In genomic region chr14:103607039-103607668, GRCh38 we compare ENCODE assay signal across 9 cellular contexts. TPM values are rescaled to one million over a fixed set of nuclear protein-coding genes. Genes with fewer than 3 reads are reported as not detected.
DNase-seq lines count a peak whose midpoint lies in the region; ATAC-seq and TF ChIP-seq lines count a peak whose summit lies in the region.
"Had no signal": no experiment of that assay in that cellular context is flagged by ENCODE, and none has a peak within 500 bp of the region (broad histone marks: within the 10 kb centered on the region; RNA-seq: fewer than 3 reads in every experiment).

No MANE protein-coding gene starts in this region.

- H3K4me1 ChIP-seq in mucosa of rectum (ENCODE audit: control insufficient read depth in 2 of 2, insufficient read depth in 2 of 2, low read length in 2 of 2) (peaks cover 11 to 12% of the 10 kb centered on the region in 2 donors), stomach smooth muscle (ENCODE audit: control insufficient read depth, insufficient read depth, low read length) (peaks cover 17% of the 10 kb centered on the region)

- no peak overlapping the region for H3K9ac ChIP-seq in mucosa of rectum (ENCODE audit: low read depth in 1 of 2, low read length in 2 of 2)
- H3K9ac ChIP-seq in stomach smooth muscle (ENCODE audit: low read length in 2 of 2) = peak overlapping the region; percentile 36 to 43

- no peak overlapping the region for H3K27ac ChIP-seq in mucosa of rectum (ENCODE audit: low read depth in 2 of 2, low read length in 2 of 2)
- no peak overlapping the region for H3K27ac ChIP-seq in stomach smooth muscle (ENCODE audit: low read length)
- H3K27ac ChIP-seq: C4-2B had no signal

- H3K27me3 ChIP-seq in mucosa of rectum (ENCODE audit: control insufficient read depth in 2 of 2, insufficient read depth in 2 of 2, low read length in 2 of 2) (peaks cover 3 to 9% of the 10 kb centered on the region in 2 donors), stomach smooth muscle (ENCODE audit: control insufficient read depth in 1 of 2, insufficient read depth in 2 of 2, low read length in 2 of 2) (peaks cover 9% of the 10 kb centered on the region in 2 donors)

- H3K4me3 ChIP-seq in epithelial cell of proximal tubule (ENCODE audit: low read depth, low read length) = peak overlapping the region; percentile 2
- peak overlapping the region; percentile 38 to 56 for H3K4me3 ChIP-seq in mucosa of rectum (ENCODE audit: low read length in 2 of 2)
- peak overlapping the region; percentile 68 to 72 for H3K4me3 ChIP-seq in stomach smooth muscle (ENCODE audit: low read length in 2 of 2)

- no peak for TF ChIP-seq CTCF in epithelial cell of proximal tubule (conservative IDR thresholded peaks at IDR 0.05; ENCODE audit: low read depth, low read length)

- ATAC-seq in HG03378 (IDR thresholded peaks at IDR 0.05; ENCODE audit: unreplicated experiment) = peak; percentile 49

- peaks cover 0 to 5% of the 10 kb centered on the region in 2 donors for H3K9me3 ChIP-seq in mucosa of rectum (ENCODE audit: control insufficient read depth in 2 of 2, low read length in 2 of 2)
- H3K9me3 ChIP-seq in stomach smooth muscle (ENCODE audit: control insufficient read depth in 2 of 2, low read length in 2 of 2) = peaks cover 3 to 6% of the 10 kb centered on the region in 2 donors

- peak; percentile 6 for DNase-seq in NCI-H2196 (lab: John Stamatoyannopoulos, UW; ENCODE audit: unreplicated experiment)
- DNase-seq in NCI-H2196 treated with DMSO at 0.1 percent for 48 hours (lab: John Stamatoyannopoulos, UW; ENCODE audit: unreplicated experiment) = no peak
- peak; percentile 88 for DNase-seq in NOMO-1 treated with dmso at 0.1 percent for 144 hours (lab: John Stamatoyannopoulos, UW; ENCODE audit: unreplicated experiment)
- peak; percentile 24 for DNase-seq in activated T-cell treated with anti-CD3 and anti-CD28 coated beads for 4 hours
- no peak for DNase-seq in epithelial cell of proximal tubule (ENCODE audit: low read depth)

- H3K36me3 ChIP-seq in mucosa of rectum (ENCODE audit: control insufficient read depth in 2 of 2, insufficient read depth in 2 of 2, low read length in 2 of 2) = no peaks in the 10 kb centered on the region
- H3K36me3 ChIP-seq in stomach smooth muscle (ENCODE audit: control insufficient read depth in 2 of 2, insufficient read depth in 2 of 2, low read length in 2 of 2) = no peaks in the 10 kb centered on the region

RNA-seq across cellular contexts. Expression of gene KLC1, which starts 21.9 kb away (rescaled TPM):
- 170 and 178 TPM in 2 replicates for total RNA-seq in epithelial cell of proximal tubule

RNA-seq across cellular contexts. Expression of gene COA8, which starts 44.4 kb away (rescaled TPM):
- 29.0 and 44.0 TPM in 2 replicates for total RNA-seq in epithelial cell of proximal tubule

RNA-seq across cellular contexts. Expression of gene BAG5, which starts 44.7 kb away (rescaled TPM):
- 26.6 and 27.2 TPM in 2 replicates for total RNA-seq in epithelial cell of proximal tubule

Comparison
In these comparisons a context has a peak if more than half of its experiments do, and no peak if none do; other contexts are left out.
1. DNase-seq: peak in NCI-H2196 (single experiment), NOMO-1 treated with dmso at 0.1 percent for 144 hours (single experiment) and activated T-cell treated with anti-CD3 and anti-CD28 coated beads for 4 hours (single experiment); none in NCI-H2196 treated with DMSO at 0.1 percent for 48 hours (single experiment) and epithelial cell of proximal tubule (single experiment).
2. H3K4me3 ChIP-seq: peak in every context shown above with its lines; median percentile 70 in stomach smooth muscle; 47 in mucosa of rectum; 2 in epithelial cell of proximal tubule.
3. H3K9ac ChIP-seq: peak in stomach smooth muscle (2 of 2); none in mucosa of rectum (0 of 2).